Comparison of ENCODE assay signal across 1 cellular context in the genomic region with DNA sequence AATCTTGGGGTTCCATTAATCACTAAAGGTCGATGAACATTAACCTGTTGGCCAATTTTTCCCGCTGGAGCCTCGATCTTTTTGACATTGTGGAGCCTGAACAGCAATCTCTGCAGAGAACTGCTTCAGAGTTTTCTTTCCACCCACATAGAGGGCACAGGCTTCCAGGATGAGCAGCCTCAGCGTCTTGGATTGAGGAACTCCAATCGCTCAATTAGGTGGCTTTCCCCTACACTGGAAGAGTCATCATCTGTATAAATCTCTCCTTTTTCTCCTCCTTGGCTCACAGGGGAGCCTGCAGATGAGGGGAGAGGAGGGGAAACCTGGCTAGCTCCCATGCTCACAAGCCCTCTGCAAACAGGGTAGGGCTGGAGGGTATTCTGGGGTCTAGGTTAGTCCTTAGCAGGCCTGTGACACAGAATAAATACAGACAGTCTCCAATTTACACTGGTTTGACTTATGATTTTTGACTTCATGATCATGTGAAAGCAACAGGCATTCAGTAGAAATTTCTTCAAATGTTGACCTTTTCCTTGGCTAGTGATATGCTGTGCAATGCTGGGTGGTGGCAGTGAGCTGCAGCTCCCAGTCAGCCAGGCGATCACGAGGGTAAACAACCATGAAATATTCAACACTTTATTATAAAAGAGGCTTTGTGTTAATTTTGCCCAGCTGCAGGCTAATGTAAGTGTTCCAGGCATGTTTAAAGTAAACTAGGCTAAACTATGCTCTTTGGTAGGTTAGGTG.
TF ChIP-seq lines count a peak whose summit lies in the region.

No MANE protein-coding gene starts in this region.

TF ChIP-seq in SK-N-SH, 30 proteins besides CTCF, POLR2A, EP300 and RAD21 (continued from another document):
- TF ChIP-seq, protein P1, sequence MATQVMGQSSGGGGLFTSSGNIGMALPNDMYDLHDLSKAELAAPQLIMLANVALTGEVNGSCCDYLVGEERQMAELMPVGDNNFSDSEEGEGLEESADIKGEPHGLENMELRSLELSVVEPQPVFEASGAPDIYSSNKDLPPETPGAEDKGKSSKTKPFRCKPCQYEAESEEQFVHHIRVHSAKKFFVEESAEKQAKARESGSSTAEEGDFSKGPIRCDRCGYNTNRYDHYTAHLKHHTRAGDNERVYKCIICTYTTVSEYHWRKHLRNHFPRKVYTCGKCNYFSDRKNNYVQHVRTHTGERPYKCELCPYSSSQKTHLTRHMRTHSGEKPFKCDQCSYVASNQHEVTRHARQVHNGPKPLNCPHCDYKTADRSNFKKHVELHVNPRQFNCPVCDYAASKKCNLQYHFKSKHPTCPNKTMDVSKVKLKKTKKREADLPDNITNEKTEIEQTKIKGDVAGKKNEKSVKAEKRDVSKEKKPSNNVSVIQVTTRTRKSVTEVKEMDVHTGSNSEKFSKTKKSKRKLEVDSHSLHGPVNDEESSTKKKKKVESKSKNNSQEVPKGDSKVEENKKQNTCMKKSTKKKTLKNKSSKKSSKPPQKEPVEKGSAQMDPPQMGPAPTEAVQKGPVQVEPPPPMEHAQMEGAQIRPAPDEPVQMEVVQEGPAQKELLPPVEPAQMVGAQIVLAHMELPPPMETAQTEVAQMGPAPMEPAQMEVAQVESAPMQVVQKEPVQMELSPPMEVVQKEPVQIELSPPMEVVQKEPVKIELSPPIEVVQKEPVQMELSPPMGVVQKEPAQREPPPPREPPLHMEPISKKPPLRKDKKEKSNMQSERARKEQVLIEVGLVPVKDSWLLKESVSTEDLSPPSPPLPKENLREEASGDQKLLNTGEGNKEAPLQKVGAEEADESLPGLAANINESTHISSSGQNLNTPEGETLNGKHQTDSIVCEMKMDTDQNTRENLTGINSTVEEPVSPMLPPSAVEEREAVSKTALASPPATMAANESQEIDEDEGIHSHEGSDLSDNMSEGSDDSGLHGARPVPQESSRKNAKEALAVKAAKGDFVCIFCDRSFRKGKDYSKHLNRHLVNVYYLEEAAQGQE (IDR thresholded peaks at IDR 0.05; ENCODE audit: low read depth, low read length), result no peak
- TF ChIP-seq TEAD4 (IDR thresholded peaks at IDR 0.05; ENCODE audit: borderline replicate concordance, insufficient read depth), result no peak
- no peak for TF ChIP-seq JUND (IDR thresholded peaks at IDR 0.05)
- no peak for TF ChIP-seq GABPA (IDR thresholded peaks at IDR 0.05; ENCODE audit: low read depth)
- no peak for TF ChIP-seq MXI1 (IDR thresholded peaks at IDR 0.05; ENCODE audit: low read depth, low read length)
- TF ChIP-seq NFIC (IDR thresholded peaks at IDR 0.05; ENCODE audit: borderline replicate concordance), result no peak
- no peak for TF ChIP-seq CHD2 (IDR thresholded peaks at IDR 0.05; ENCODE audit: low read length, partially characterized antibody)
- no peak for TF ChIP-seq EZH2phosphoT487 (IDR thresholded peaks at IDR 0.05; ENCODE audit: borderline replicate concordance, low read depth)
